Comparison of ENCODE assay signal across 1 cellular context in genomic region chr16:2904100-2904921, GRCh38.
A peak's percentile ranks its signal among the peaks of the same experiment; 100 is the strongest.
TF ChIP-seq lines count a peak whose summit lies in the region.

No MANE protein-coding gene starts in this region.

TF ChIP-seq in HepG2, 621 proteins besides CTCF, POLR2A, EP300 and RAD21 (continued from another document and continues in another):
- TF ChIP-seq PRDM10 (CRISPR knock-in tag; IDR thresholded peaks at IDR 0.05; ENCODE audit: low read depth) = no peak
- TF ChIP-seq ZNF550 (CRISPR knock-in tag; IDR thresholded peaks at IDR 0.05; ENCODE audit: borderline replicate concordance) = 0 out of 2 replicates have a peak, but pooled peaks have one; percentile 25
- no peak for TF ChIP-seq TEAD2 (CRISPR knock-in tag; IDR thresholded peaks at IDR 0.05)
- TF ChIP-seq ZNF83 (CRISPR knock-in tag; IDR thresholded peaks at IDR 0.05; ENCODE audit: borderline replicate concordance) = peak; percentile 78; the same call in 1 of the 2 replicates
- no peak; the same call in 1 of the 2 replicates for TF ChIP-seq ZNF225 (CRISPR knock-in tag; IDR thresholded peaks at IDR 0.05)
- no peak for TF ChIP-seq SATB2 (CRISPR knock-in tag; IDR thresholded peaks at IDR 0.05)
- no peak for TF ChIP-seq ZNF20 (CRISPR knock-in tag; IDR thresholded peaks at IDR 0.05)
- TF ChIP-seq ZGPAT (CRISPR knock-in tag; IDR thresholded peaks at IDR 0.05) = peak; percentile 84
- no peak for TF ChIP-seq TCF7 (IDR thresholded peaks at IDR 0.05; ENCODE audit: low read depth)
- TF ChIP-seq HMG20B (CRISPR knock-in tag; conservative IDR thresholded peaks at IDR 0.05) = peak; percentile 20; the same call in 1 of the 2 replicates
- no peak for TF ChIP-seq ZNF275 (CRISPR knock-in tag; IDR thresholded peaks at IDR 0.05; ENCODE audit: borderline replicate concordance)
- peak; percentile 41 for TF ChIP-seq HNRNPLL (IDR thresholded peaks at IDR 0.05; ENCODE audit: low read depth, low read length, poor library complexity, severe bottlenecking)
- TF ChIP-seq FOXC1 (CRISPR knock-in tag; IDR thresholded peaks at IDR 0.05; ENCODE audit: borderline replicate concordance) = peak; percentile 22; the same call in 1 of the 2 replicates
- no peak for TF ChIP-seq ZNF549 (CRISPR knock-in tag; IDR thresholded peaks at IDR 0.05)
- peak; percentile 68 for TF ChIP-seq ZNF501 (CRISPR knock-in tag; IDR thresholded peaks at IDR 0.05)
- TF ChIP-seq JDP2 (CRISPR knock-in tag; IDR thresholded peaks at IDR 0.05; ENCODE audit: borderline replicate concordance) = no peak
- 0 out of 2 replicates have a peak, but pooled peaks have one; percentile 3 for TF ChIP-seq HBP1 (CRISPR knock-in tag; IDR thresholded peaks at IDR 0.05; ENCODE audit: low read depth)
- peak; percentile 19 for TF ChIP-seq ZNF781 (CRISPR knock-in tag; IDR thresholded peaks at IDR 0.05; ENCODE audit: borderline replicate concordance, not compliant biosample characterization)
- no peak for TF ChIP-seq MAFG (CRISPR knock-in tag; IDR thresholded peaks at IDR 0.05)
- no peak for TF ChIP-seq ZKSCAN1 (IDR thresholded peaks at IDR 0.05; ENCODE audit: low read length)
- TF ChIP-seq SNAPC5 (CRISPR knock-in tag; IDR thresholded peaks at IDR 0.05; ENCODE audit: borderline replicate concordance) = no peak; the same call in 1 of the 2 replicates
- no peak for TF ChIP-seq ZNF124 (CRISPR knock-in tag; IDR thresholded peaks at IDR 0.05)
- peak; percentile 89 for TF ChIP-seq ZFX (CRISPR knock-in tag; IDR thresholded peaks at IDR 0.05; ENCODE audit: low read depth)
- no peak for TF ChIP-seq ZNF660 (CRISPR knock-in tag; IDR thresholded peaks at IDR 0.05; ENCODE audit: borderline replicate concordance, low read depth)
- no peak for TF ChIP-seq ZNF350 (CRISPR knock-in tag; IDR thresholded peaks at IDR 0.05; ENCODE audit: borderline replicate concordance, low read depth)
- no peak for TF ChIP-seq CENPX (CRISPR knock-in tag; IDR thresholded peaks at IDR 0.05)
- TF ChIP-seq ZSCAN9 (CRISPR knock-in tag; IDR thresholded peaks at IDR 0.05; ENCODE audit: borderline replicate concordance) = peak; percentile 34; the same call in 1 of the 2 replicates
- peak; percentile 70; the same call in 1 of the 2 replicates for TF ChIP-seq CAMTA2 (CRISPR knock-in tag; IDR thresholded peaks at IDR 0.05; ENCODE audit: borderline replicate concordance)
- no peak for TF ChIP-seq NFKBIZ (CRISPR knock-in tag; IDR thresholded peaks at IDR 0.05)
- TF ChIP-seq ZNF282 (IDR thresholded peaks at IDR 0.05; ENCODE audit: partially characterized antibody) = no peak
- no peak for TF ChIP-seq ZNF646 (CRISPR knock-in tag; IDR thresholded peaks at IDR 0.05)
- peak in 1 of 2 experiments; percentile 55; a peak in 1 of 4 replicates for TF ChIP-seq KLF16 (CRISPR knock-in tag; IDR thresholded peaks at IDR 0.05)
- TF ChIP-seq HOXD1 (CRISPR knock-in tag; IDR thresholded peaks at IDR 0.05) = 0 out of 2 replicates have a peak, but pooled peaks have one; percentile 19
- peak; percentile 77 for TF ChIP-seq HOXA5 (CRISPR knock-in tag; IDR thresholded peaks at IDR 0.05)
- peak; percentile 50; the same call in 1 of the 2 replicates for TF ChIP-seq RXRB (CRISPR knock-in tag; IDR thresholded peaks at IDR 0.05; ENCODE audit: borderline replicate concordance)
- TF ChIP-seq TERF1 (CRISPR knock-in tag; IDR thresholded peaks at IDR 0.05) = no peak
- TF ChIP-seq NR2F2 (IDR thresholded peaks at IDR 0.05; ENCODE audit: borderline replicate concordance, low read depth) = no peak
- peak; percentile 74; the same call in 1 of the 2 replicates for TF ChIP-seq MYPOP (CRISPR knock-in tag; IDR thresholded peaks at IDR 0.05)
- no peak for TF ChIP-seq ZNF460 (CRISPR knock-in tag; IDR thresholded peaks at IDR 0.05; ENCODE audit: borderline replicate concordance)
- no peak for TF ChIP-seq THAP8 (CRISPR knock-in tag; IDR thresholded peaks at IDR 0.05; ENCODE audit: borderline replicate concordance)
- TF ChIP-seq ZNF749 (CRISPR knock-in tag; IDR thresholded peaks at IDR 0.05; ENCODE audit: borderline replicate concordance) = no peak
